ENCODE assay signal across 2 cellular contexts in the genomic region with DNA sequence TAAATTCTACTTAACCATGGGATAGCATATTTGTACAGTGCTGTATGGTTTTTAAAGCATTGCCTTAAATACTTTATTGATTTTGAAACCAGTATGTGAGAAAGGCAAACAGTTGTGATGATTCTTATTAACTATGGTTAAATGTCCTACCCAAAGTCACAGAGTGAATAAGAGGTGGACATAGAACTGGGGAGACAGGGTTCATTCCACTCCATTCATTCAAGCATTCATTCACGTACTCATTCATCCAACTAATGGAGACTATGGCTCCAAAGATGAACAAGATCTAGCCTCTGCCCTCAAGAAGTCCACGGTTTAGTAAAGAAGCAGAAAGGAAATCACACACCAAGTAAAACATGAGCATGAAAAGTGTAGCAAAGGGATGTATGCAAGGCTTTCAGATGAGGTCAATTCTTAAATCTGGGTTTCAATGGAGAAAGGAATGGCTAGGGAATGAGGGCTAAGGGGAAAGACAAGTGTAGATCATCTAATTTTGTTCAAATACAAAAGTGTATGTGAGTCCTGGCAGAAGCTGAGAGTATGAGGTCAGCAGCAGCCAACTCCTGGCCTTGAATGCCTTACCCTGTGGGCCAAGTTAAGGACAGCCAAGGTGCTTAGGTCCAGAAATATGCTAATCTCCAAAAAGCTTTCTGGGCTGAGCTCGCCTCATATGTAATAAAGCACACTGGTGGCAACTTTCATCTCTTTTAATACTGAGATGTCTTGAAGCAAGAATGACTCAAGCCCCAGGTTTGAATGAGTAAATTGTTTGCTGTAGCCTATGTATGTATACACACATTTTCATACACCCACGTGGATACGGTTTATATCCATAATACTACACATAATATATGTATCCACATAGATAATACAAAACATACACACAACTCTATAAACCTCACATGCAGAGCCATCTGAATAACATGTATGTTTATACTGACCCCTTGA.
TF ChIP-seq lines count a peak whose summit lies in the region.

No MANE protein-coding gene starts in this region.

TF ChIP-seq in GM23338, 12 proteins besides CTCF, POLR2A, EP300 and RAD21:
- no peak for TF ChIP-seq CREB1 (CRISPR knock-in tag; IDR thresholded peaks at IDR 0.05; ENCODE audit: low read depth)
- TF ChIP-seq JUNB (IDR thresholded peaks at IDR 0.05; ENCODE audit: unreplicated experiment) = no peak

TF ChIP-seq in GM12878, 131 proteins besides CTCF, POLR2A, EP300 and RAD21:
- no peak for TF ChIP-seq BMI1 (IDR thresholded peaks at IDR 0.05; ENCODE audit: borderline replicate concordance)
- TF ChIP-seq HDGF (IDR thresholded peaks at IDR 0.05) = no peak
- TF ChIP-seq STAT3 (IDR thresholded peaks at IDR 0.05; ENCODE audit: low read depth, low read length) = no peak
- TF ChIP-seq SMARCA5 (IDR thresholded peaks at IDR 0.05) = no peak
- no peak for TF ChIP-seq MEF2B (IDR thresholded peaks at IDR 0.05; ENCODE audit: partially characterized antibody, poor library complexity, severe bottlenecking)
- TF ChIP-seq MXI1 (IDR thresholded peaks at IDR 0.05; ENCODE audit: low read depth, low read length) = peak; percentile 43; the same call in 1 of the 2 replicates
- peak; percentile 85 for TF ChIP-seq ZNF24 (IDR thresholded peaks at IDR 0.05)
- TF ChIP-seq, protein P1, sequence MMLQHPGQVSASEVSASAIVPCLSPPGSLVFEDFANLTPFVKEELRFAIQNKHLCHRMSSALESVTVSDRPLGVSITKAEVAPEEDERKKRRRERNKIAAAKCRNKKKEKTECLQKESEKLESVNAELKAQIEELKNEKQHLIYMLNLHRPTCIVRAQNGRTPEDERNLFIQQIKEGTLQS (IDR thresholded peaks at IDR 0.05; ENCODE audit: borderline replicate concordance, extremely low read depth, low read depth, low read length) = no peak
- TF ChIP-seq MTA3 (IDR thresholded peaks at IDR 0.05; ENCODE audit: borderline replicate concordance, low read length) = no peak
- TF ChIP-seq CBX3 (IDR thresholded peaks at IDR 0.05; ENCODE audit: borderline replicate concordance, low read depth) = no peak
